Comparison of ENCODE assay signal across 9 cellular contexts in the genomic region with DNA sequence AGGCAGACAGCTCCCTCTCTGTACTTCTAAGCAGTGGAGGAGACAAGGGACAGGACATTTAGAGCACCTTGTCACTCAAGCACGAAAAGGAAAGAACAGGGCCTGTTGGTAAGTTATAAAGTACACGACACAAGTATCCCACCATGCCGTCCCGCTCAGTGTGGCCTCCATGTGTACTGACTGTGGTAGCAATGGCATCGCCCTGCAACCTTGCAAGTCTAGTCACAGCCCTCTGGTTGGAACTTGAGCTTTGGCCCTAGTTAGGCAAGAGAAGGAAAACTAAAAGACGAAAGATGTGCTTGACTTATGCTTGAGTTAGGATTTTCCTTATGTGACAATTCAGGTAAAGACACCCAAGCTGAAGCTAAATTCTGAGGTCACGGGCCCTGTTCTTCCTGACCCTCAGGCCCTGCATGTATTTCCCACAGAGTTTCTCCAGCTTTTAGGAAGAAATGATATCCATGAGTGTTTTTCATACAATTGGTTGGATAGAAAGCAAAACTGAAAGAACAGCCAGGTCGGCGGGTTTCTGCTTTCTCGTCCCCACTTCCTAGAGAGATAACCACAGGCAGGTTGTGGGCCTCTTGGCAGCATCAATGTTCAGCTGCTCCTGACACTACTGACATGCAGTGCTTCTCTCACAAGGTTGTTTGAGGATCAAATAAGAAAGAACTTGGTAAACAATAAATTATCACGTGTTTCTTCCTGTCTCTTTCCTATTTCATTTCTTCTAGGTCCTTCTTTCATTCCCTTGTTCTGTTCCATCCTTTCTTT.
DNase-seq lines count a peak whose midpoint lies in the region; ATAC-seq, FAIRE-seq and TF ChIP-seq lines count a peak whose summit lies in the region.
"Had no signal": no experiment of that assay in that cellular context is flagged by ENCODE, and none has a peak within 500 bp of the region (broad histone marks: within the 10 kb centered on the region; RNA-seq: fewer than 3 reads in every experiment).

No MANE protein-coding gene starts in this region.

- 45 to 67% (median 52%) methylated on average over 11 of the region's 11 CpGs for WGBS in small intestine, 3 donors

- H3K4me1 Mint-ChIP-seq in T-cell: peaks cover 14 to 19% (median 17%) of the 10 kb centered on the region in 3 donors
- no peaks in the 10 kb centered on the region for H3K4me1 Mint-ChIP-seq in WTC11

- H3K9me3 Mint-ChIP-seq in T-cell (no peaks in the 10 kb centered on the region), WTC11 (no peaks in the 10 kb centered on the region)

- H3K27me3 ChIP-seq in small intestine (ENCODE audit: control insufficient read depth in 2 of 2, insufficient read depth in 2 of 2, low read length in 2 of 2) (no peaks in the 10 kb centered on the region), breast epithelium (no peaks in the 10 kb centered on the region)

- TF ChIP-seq POLR2A in breast epithelium (IDR thresholded peaks at IDR 0.05): no peak

- POLR2A ChIA-PET in T-cell (lab: Charles Lee) (no interaction called here), WTC11 (lab: Charles Lee) (no interaction called here)

- H3K4me3 ChIP-seq in small intestine (ENCODE audit: low read depth in 1 of 2, low read length in 2 of 2) (no peak overlapping the region), breast epithelium (no peak overlapping the region)

- ATAC-seq in GM18907 (IDR thresholded peaks at IDR 0.05; ENCODE audit: unreplicated experiment) (peak; percentile 99), HG02852 (IDR thresholded peaks at IDR 0.05; ENCODE audit: unreplicated experiment) (peak; percentile 97), T-cell (replicated peaks in 1 of 4) (peak; percentile 83 to 100 (median 90)), WTC11 (no peak)

- H3K27ac Mint-ChIP-seq in T-cell (peak overlapping the region; percentile 67 to 73), WTC11 (no peak overlapping the region)

- DNase-seq in T-cell (peak in 33 of 34 experiments; percentile 2 to 54 (median 25)), small intestine (peak; percentile 85), WTC11 (ENCODE audit: low spot score) (no peak), HT-29 (ENCODE audit: low spot score) (no peak), breast epithelium (ENCODE audit: low spot score in 2 of 2) (no peak), NCI-H187 (lab: John Stamatoyannopoulos, UW) (no peak)
- DNase-seq: IMR-90 had no signal

- H3K27me3 Mint-ChIP-seq in T-cell: no peaks in the 10 kb centered on the region
- no peaks in the 10 kb centered on the region for H3K27me3 Mint-ChIP-seq in WTC11 (ENCODE audit: low read depth)

- H3K4me3 Mint-ChIP-seq in T-cell (peak overlapping the region; percentile 38 to 65 (median 46)), WTC11 (no peak overlapping the region)

- no peaks in the 10 kb centered on the region for H3K36me3 ChIP-seq in small intestine (ENCODE audit: control insufficient read depth in 2 of 2, insufficient read depth in 2 of 2, low read length in 2 of 2)
- no peaks in the 10 kb centered on the region for H3K36me3 ChIP-seq in breast epithelium

- H3K36me3 Mint-ChIP-seq in T-cell: no peaks in the 10 kb centered on the region
- H3K36me3 Mint-ChIP-seq in WTC11: no peaks in the 10 kb centered on the region

- TF ChIP-seq CTCF in WTC11 (IDR thresholded peaks at IDR 0.05): no peak
- TF ChIP-seq CTCF in breast epithelium (IDR thresholded peaks at IDR 0.05): no peak

- H3K27ac ChIP-seq in small intestine (ENCODE audit: low read depth in 1 of 2, low read length in 1 of 2): peak overlapping the region; percentile 41
- no peak overlapping the region for H3K27ac ChIP-seq in breast epithelium

- H3K9me3 ChIP-seq in small intestine (ENCODE audit: control insufficient read depth, low read depth): no peaks in the 10 kb centered on the region
- no peaks in the 10 kb centered on the region for H3K9me3 ChIP-seq in breast epithelium

- H3K4me1 ChIP-seq in small intestine (ENCODE audit: control insufficient read depth in 2 of 2, insufficient read depth in 1 of 2, low read depth in 1 of 2, low read length in 1 of 2): peaks cover 5 to 8% of the 10 kb centered on the region in 2 donors
- no peaks in the 10 kb centered on the region for H3K4me1 ChIP-seq in breast epithelium

- CTCF ChIA-PET in T-cell (lab: Charles Lee): no interaction called here
- CTCF ChIA-PET in WTC11 (lab: Charles Lee): no interaction called here

- FAIRE-seq in small intestine (lab: Jason Lieb, UNC): no peak

- intact Hi-C loops in breast epithelium (cut with DNase I; ENCODE audit: low total_unique reads): no loop called here

TF ChIP-seq in WTC11, 78 proteins besides CTCF, POLR2A, EP300 and RAD21 (continues in another document):
- TF ChIP-seq KAT7 (CRISPR knock-in tag; IDR thresholded peaks at IDR 0.05; ENCODE audit: borderline replicate concordance) (no peak), SMAD4 (CRISPR knock-in tag; IDR thresholded peaks at IDR 0.05) (no peak), FOXK1 (CRISPR knock-in tag; IDR thresholded peaks at IDR 0.05) (no peak), SMAD3 (CRISPR knock-in tag; IDR thresholded peaks at IDR 0.05; ENCODE audit: borderline replicate concordance) (no peak), AR (CRISPR knock-in tag; IDR thresholded peaks at IDR 0.05) (no peak), ERG (CRISPR knock-in tag; IDR thresholded peaks at IDR 0.05) (no peak), ZNF396 (CRISPR knock-in tag; IDR thresholded peaks at IDR 0.05; ENCODE audit: borderline replicate concordance) (no peak), GABPB1 (CRISPR knock-in tag; IDR thresholded peaks at IDR 0.05) (no peak), NR3C1 (CRISPR knock-in tag; conservative IDR thresholded peaks at IDR 0.05; ENCODE audit: low read depth) (no peak), ETV6 (CRISPR knock-in tag; IDR thresholded peaks at IDR 0.05) (no peak), ZNF232 (CRISPR knock-in tag; IDR thresholded peaks at IDR 0.05) (no peak), ZBTB43 (CRISPR knock-in tag; IDR thresholded peaks at IDR 0.05) (no peak)
- TF ChIP-seq, protein P1, sequence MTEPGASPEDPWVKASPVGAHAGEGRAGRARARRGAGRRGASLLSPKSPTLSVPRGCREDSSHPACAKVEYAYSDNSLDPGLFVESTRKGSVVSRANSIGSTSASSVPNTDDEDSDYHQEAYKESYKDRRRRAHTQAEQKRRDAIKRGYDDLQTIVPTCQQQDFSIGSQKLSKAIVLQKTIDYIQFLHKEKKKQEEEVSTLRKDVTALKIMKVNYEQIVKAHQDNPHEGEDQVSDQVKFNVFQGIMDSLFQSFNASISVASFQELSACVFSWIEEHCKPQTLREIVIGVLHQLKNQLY (CRISPR knock-in tag; IDR thresholded peaks at IDR 0.05): no peak

Comparison
In these comparisons a context has a peak if more than half of its experiments do, and no peak if none do; other contexts are left out.
1. DNase-seq: peak in T-cell (33 of 34) and small intestine (single experiment); none in WTC11 (single experiment), HT-29 (single experiment), breast epithelium (0 of 2) and NCI-H187 (0 of 2).
2. H3K27ac ChIP-seq: peak in small intestine (2 of 2); none in breast epithelium (0 of 2).